ENCODE assay signal across 20 cellular contexts in genomic region chr13:37647038-37647650, GRCh38. TPM values are rescaled to one million over a fixed set of nuclear protein-coding genes. Genes with fewer than 3 reads are reported as not detected.
DNase-seq lines count a peak whose midpoint lies in the region; ATAC-seq and TF ChIP-seq lines count a peak whose summit lies in the region.
"Had no signal": no experiment of that assay in that cellular context is flagged by ENCODE, and none has a peak within 500 bp of the region (broad histone marks: within the 10 kb centered on the region; RNA-seq: fewer than 3 reads in every experiment).

No MANE protein-coding gene starts in this region.

- peak overlapping the region; percentile 86 for H2BK5ac ChIP-seq in mesendoderm (ENCODE audit: low read length)

- no peaks in the 10 kb centered on the region for H3K36me3 ChIP-seq in cardiac muscle cell
- H3K36me3 ChIP-seq in ectodermal cell (ENCODE audit: control insufficient read depth, insufficient read depth, low read length), result no peaks in the 10 kb centered on the region
- H3K36me3 ChIP-seq in mesendoderm (ENCODE audit: control insufficient read depth, insufficient read depth, low read length), result no peaks in the 10 kb centered on the region
- no peaks in the 10 kb centered on the region for H3K36me3 ChIP-seq in psoas muscle (ENCODE audit: insufficient read depth in 1 of 2, low read depth in 1 of 2)

- no peak overlapping the region for H3K4ac ChIP-seq in mesendoderm (ENCODE audit: low read depth, low read length)

- no peaks in the 10 kb centered on the region for H3K79me1 ChIP-seq in mesendoderm (ENCODE audit: low read length)

- H2BK120ac ChIP-seq in mesendoderm (ENCODE audit: low read depth, low read length), result peak overlapping the region; percentile 88

- no peaks in the 10 kb centered on the region for H3K27me3 ChIP-seq in cardiac muscle cell
- no peaks in the 10 kb centered on the region for H3K27me3 ChIP-seq in ectodermal cell (ENCODE audit: control insufficient read depth, insufficient read depth, low read length, poor library complexity, severe bottlenecking)
- H3K27me3 ChIP-seq in mesendoderm (ENCODE audit: insufficient read depth, low read length, poor library complexity), result no peaks in the 10 kb centered on the region
- H3K27me3 ChIP-seq in psoas muscle (ENCODE audit: insufficient read depth in 3 of 3, low read length in 2 of 3), result no peaks in the 10 kb centered on the region
- H3K27me3 ChIP-seq: MG63 had no signal

- H3K4me1 Mint-ChIP-seq in chondrocyte (ENCODE audit: low read depth), result peaks cover 22% of the 10 kb centered on the region
- H3K4me1 Mint-ChIP-seq in activated naive CD8-positive, alpha-beta T cell treated with anti-CD3 and anti-CD28 coated beads for 36 hours, result no peaks in the 10 kb centered on the region
- H3K4me1 Mint-ChIP-seq: activated naive CD4-positive, alpha-beta T cell treated with anti-CD3 and anti-CD28 coated beads, Interleukin-2, amount 50 U/mL, for 24 hours; natural killer cell; stimulated activated effector memory CD8-positive, alpha-beta T cell treated with anti-CD3 and anti-CD28 coated beads, Interleukin-12 subunit alpha, Interleukin-12 subunit beta, amount 100 ng/mL, for 72 hours had no signal

- no peak overlapping the region for H3K23ac ChIP-seq in mesendoderm (ENCODE audit: low read length)

- no peaks in the 10 kb centered on the region for H3K79me2 ChIP-seq in mesendoderm (ENCODE audit: control insufficient read depth, insufficient read depth, low read length)

- ATAC-seq in Right ventricle myocardium superior (ENCODE audit: poor library complexity) (no peak), psoas muscle (no peak)
- ATAC-seq in activated naive CD4-positive, alpha-beta T cell treated with anti-CD3 and anti-CD28 coated beads, Interleukin-2, amount 50 U/mL, for 72 hours, result no peak
- ATAC-seq: activated CD8-positive, alpha-beta T cell treated with anti-CD3 and anti-CD28 coated beads for 36 hours; GM12878; natural killer cell; stimulated activated effector memory CD8-positive, alpha-beta T cell treated with anti-CD3 and anti-CD28 coated beads, Interleukin-12 subunit alpha, Interleukin-12 subunit beta, amount 100 ng/mL, for 72 hours had no signal

- H3K4me2 ChIP-seq in mesendoderm (ENCODE audit: low read length), result no peak overlapping the region

- peak overlapping the region; percentile 79 for H3K56ac ChIP-seq in mesendoderm (ENCODE audit: low read length)

- H4K5ac ChIP-seq in mesendoderm (ENCODE audit: low read length), result no peak overlapping the region

- H3K27ac ChIP-seq in cardiac muscle cell (peak overlapping the region; percentile 63), ectodermal cell (ENCODE audit: insufficient read depth, low read depth, low read length, poor library complexity, severe bottlenecking) (peak overlapping the region; percentile 73), mesendoderm (ENCODE audit: low read depth, low read length) (peak overlapping the region; percentile 94), psoas muscle (no peak overlapping the region)

- H3K18ac ChIP-seq in mesendoderm (ENCODE audit: low read length), result peak overlapping the region; percentile 84

- H3K27ac Mint-ChIP-seq in activated naive CD4-positive, alpha-beta T cell treated with anti-CD3 and anti-CD28 coated beads, Interleukin-2, amount 50 U/mL, for 72 hours, result no peak overlapping the region
- H3K27ac Mint-ChIP-seq in chondrocyte (ENCODE audit: unreplicated experiment), result no peak overlapping the region
- no peak overlapping the region for H3K27ac Mint-ChIP-seq in activated naive CD8-positive, alpha-beta T cell treated with anti-CD3 and anti-CD28 coated beads for 36 hours
- H3K27ac Mint-ChIP-seq: activated CD8-positive, alpha-beta T cell treated with anti-CD3 and anti-CD28 coated beads for 36 hours; activated naive CD4-positive, alpha-beta T cell treated with anti-CD3 and anti-CD28 coated beads, Interleukin-2, amount 50 U/mL, for 24 hours; natural killer cell; stimulated activated effector memory CD8-positive, alpha-beta T cell treated with anti-CD3 and anti-CD28 coated beads, Interleukin-12 subunit alpha, Interleukin-12 subunit beta, amount 100 ng/mL, for 72 hours had no signal

- H2BK15ac ChIP-seq in mesendoderm (replicated peaks; ENCODE audit: low read depth), result no peak overlapping the region

- intact Hi-C loops in Right ventricle myocardium superior (cut with DNase I) (no loop called here), psoas muscle (cut with DNase I) (no loop called here)

- H3K4me3 ChIP-seq in cardiac muscle cell (no peak overlapping the region), ectodermal cell (ENCODE audit: insufficient read depth, low read depth, low read length) (no peak overlapping the region), mesendoderm (ENCODE audit: low read length) (no peak overlapping the region), psoas muscle (no peak overlapping the region)
- H3K4me3 ChIP-seq: GM12878, MG63 had no signal

- DNase-seq in cardiac muscle cell (ENCODE audit: low read depth in 1 of 2, low spot score in 1 of 2) (peak; percentile 26 to 28), Right ventricle myocardium superior (no peak), mesendoderm (peak; percentile 97), psoas muscle (no peak), chondrocyte (ENCODE audit: low spot score) (no peak)
- no peak for DNase-seq in activated naive CD4-positive, alpha-beta T cell treated with anti-CD3 and anti-CD28 coated beads, Interleukin-2, amount 50 U/mL, for 72 hours (ENCODE audit: low spot score in 2 of 2)
- DNase-seq in activated naive CD8-positive, alpha-beta T cell treated with anti-CD3 and anti-CD28 coated beads for 36 hours, result no peak
- DNase-seq: activated CD8-positive, alpha-beta T cell treated with anti-CD3 and anti-CD28 coated beads for 36 hours; activated T-cell treated with anti-CD3 and anti-CD28 coated beads, Interleukin-2, amount 50 U/mL, for 48 hours; Calu3; GDM1; glutamatergic neuron; MG63; natural killer cell; NCI-H446; retina had no signal

- H3K27me3 Mint-ChIP-seq in chondrocyte (ENCODE audit: low read depth), result no peaks in the 10 kb centered on the region
- no peaks in the 10 kb centered on the region for H3K27me3 Mint-ChIP-seq in activated naive CD8-positive, alpha-beta T cell treated with anti-CD3 and anti-CD28 coated beads for 36 hours
- H3K27me3 Mint-ChIP-seq: activated CD8-positive, alpha-beta T cell treated with anti-CD3 and anti-CD28 coated beads for 36 hours; activated naive CD4-positive, alpha-beta T cell treated with anti-CD3 and anti-CD28 coated beads, Interleukin-2, amount 50 U/mL, for 24 hours had no signal

- H2AK5ac ChIP-seq in mesendoderm (ENCODE audit: low read length), result no peak overlapping the region

- no peak overlapping the region for H3K9ac ChIP-seq in mesendoderm (ENCODE audit: low read length)

- TF ChIP-seq CTCF in cardiac muscle cell (IDR thresholded peaks at IDR 0.05; ENCODE audit: low read depth, low read length), result no peak
- no peak for TF ChIP-seq CTCF in psoas muscle (IDR thresholded peaks at IDR 0.05)
- no peak for TF ChIP-seq CTCF in chondrocyte (IDR thresholded peaks at IDR 0.05)

- H3K4me3 Mint-ChIP-seq in chondrocyte (ENCODE audit: unreplicated experiment), result no peak overlapping the region
- no peak overlapping the region for H3K4me3 Mint-ChIP-seq in activated naive CD8-positive, alpha-beta T cell treated with anti-CD3 and anti-CD28 coated beads for 36 hours
- H3K4me3 Mint-ChIP-seq: activated CD8-positive, alpha-beta T cell treated with anti-CD3 and anti-CD28 coated beads for 36 hours; activated naive CD4-positive, alpha-beta T cell treated with anti-CD3 and anti-CD28 coated beads, Interleukin-2, amount 50 U/mL, for 24 hours; natural killer cell; stimulated activated effector memory CD8-positive, alpha-beta T cell treated with anti-CD3 and anti-CD28 coated beads, Interleukin-12 subunit alpha, Interleukin-12 subunit beta, amount 100 ng/mL, for 72 hours had no signal

- peaks cover 5 to 10% of the 10 kb centered on the region in 2 donors for H3K9me3 Mint-ChIP-seq in activated naive CD4-positive, alpha-beta T cell treated with anti-CD3 and anti-CD28 coated beads, Interleukin-2, amount 50 U/mL, for 72 hours
- H3K9me3 Mint-ChIP-seq in chondrocyte (ENCODE audit: low read depth), result no peaks in the 10 kb centered on the region
- H3K9me3 Mint-ChIP-seq in activated naive CD8-positive, alpha-beta T cell treated with anti-CD3 and anti-CD28 coated beads for 36 hours, result no peaks in the 10 kb centered on the region

- H3K9me3 ChIP-seq in cardiac muscle cell (ENCODE audit: low read depth) (no peaks in the 10 kb centered on the region), ectodermal cell (ENCODE audit: control insufficient read depth, low read length) (no peaks in the 10 kb centered on the region), psoas muscle (no peaks in the 10 kb centered on the region)
- H3K9me3 ChIP-seq: MG63 had no signal

- H3K4me1 ChIP-seq in cardiac muscle cell (ENCODE audit: low read depth) (peaks cover 29% of the 10 kb centered on the region), ectodermal cell (ENCODE audit: control insufficient read depth, insufficient read depth, low read length) (peaks cover 27% of the 10 kb centered on the region), mesendoderm (ENCODE audit: control insufficient read depth, low read depth, low read length) (peaks cover 4% of the 10 kb centered on the region), psoas muscle (no peaks in the 10 kb centered on the region)

- no peak overlapping the region for H4K8ac ChIP-seq in mesendoderm (ENCODE audit: low read depth, low read length)

- H3K36me3 Mint-ChIP-seq in activated naive CD4-positive, alpha-beta T cell treated with anti-CD3 and anti-CD28 coated beads, Interleukin-2, amount 50 U/mL, for 72 hours, result no peaks in the 10 kb centered on the region
- no peaks in the 10 kb centered on the region for H3K36me3 Mint-ChIP-seq in chondrocyte (ENCODE audit: low read depth)
- H3K36me3 Mint-ChIP-seq in activated naive CD8-positive, alpha-beta T cell treated with anti-CD3 and anti-CD28 coated beads for 36 hours, result no peaks in the 10 kb centered on the region
- H3K36me3 Mint-ChIP-seq: activated naive CD4-positive, alpha-beta T cell treated with anti-CD3 and anti-CD28 coated beads, Interleukin-2, amount 50 U/mL, for 24 hours; natural killer cell; stimulated activated effector memory CD8-positive, alpha-beta T cell treated with anti-CD3 and anti-CD28 coated beads, Interleukin-12 subunit alpha, Interleukin-12 subunit beta, amount 100 ng/mL, for 72 hours had no signal

- WGBS in ectodermal cell, 2 experiments, result 29 to 32% methylated on average over 5 of the region's 5 CpGs
- no CpG with 5 or more reads among the region's 5 CpGs for WGBS in mesendoderm (ENCODE audit: extremely low coverage, insufficient coverage, low lambda C conversion rate)
- 62 to 72% (median 69%) methylated on average over 5 of the region's 5 CpGs for WGBS in psoas muscle, 3 donors

RNA-seq across cellular contexts. Expression of gene POSTN, which starts 48.6 kb away (rescaled TPM):
- total RNA-seq in cardiac muscle cell (5.1 and 8.4 TPM in 2 replicates), Right ventricle myocardium superior (10.0 TPM), psoas muscle (10 to 100 TPM in 1 of 4 donors, 1 to 10 TPM in 3; 3.4 to 11.8 (median 5.1) TPM), chondrocyte (5,433 to 6,725 TPM (median 6,602 TPM) in 3 replicates)
- polyA plus RNA-seq in cardiac muscle cell (4.0 and 5.0 TPM in 2 replicates), psoas muscle (1 to 10 TPM; 3.1 to 9.9 (median 6.3) TPM)
- polyA plus RNA-seq in ectodermal cell (2013, experiment 1 of 4), result 0.76 TPM
- polyA plus RNA-seq in ectodermal cell (2013, experiment 2 of 4), result 0.28 TPM
- 2.8 TPM for polyA plus RNA-seq in ectodermal cell (2013, experiment 3 of 4)
- 3.3 TPM for polyA plus RNA-seq in ectodermal cell (2013, experiment 4 of 4)
- polyA plus RNA-seq in mesendoderm (2013, experiment 1 of 2), result 2.3 TPM
- polyA plus RNA-seq in mesendoderm (2013, experiment 2 of 2), result 2.7 TPM
- total RNA-seq in activated naive CD4-positive, alpha-beta T cell treated with anti-CD3 and anti-CD28 coated beads, Interleukin-2, amount 50 U/mL, for 72 hours, result not detected
- total RNA-seq in activated naive CD8-positive, alpha-beta T cell treated with anti-CD3 and anti-CD28 coated beads for 36 hours, result not detected
- total RNA-seq: activated CD8-positive, alpha-beta T cell treated with anti-CD3 and anti-CD28 coated beads for 36 hours; Calu3; natural killer cell had no signal

Comparison
In these comparisons a context has a peak if more than half of its experiments do, and no peak if none do; other contexts are left out.
1. DNase-seq: peak in cardiac muscle cell (2 of 2) and mesendoderm (single experiment); none in Right ventricle myocardium superior (single experiment), activated naive CD4-positive, alpha-beta T cell treated with anti-CD3 and anti-CD28 coated beads, Interleukin-2, amount 50 U/mL, for 72 hours (0 of 2), psoas muscle (0 of 2), chondrocyte (single experiment) and activated naive CD8-positive, alpha-beta T cell treated with anti-CD3 and anti-CD28 coated beads for 36 hours (single experiment).
2. RNA of gene POSTN, which starts 48.6 kb away (total RNA-seq): 5,433 to 6,725 TPM in chondrocyte; 10.0 TPM in Right ventricle myocardium superior (single experiment), 3.4 to 11.8 TPM in psoas muscle, 5.1 to 8.4 TPM in cardiac muscle cell, not detected in activated naive CD4-positive, alpha-beta T cell treated with anti-CD3 and anti-CD28 coated beads, Interleukin-2, amount 50 U/mL, for 72 hours and not detected in activated naive CD8-positive, alpha-beta T cell treated with anti-CD3 and anti-CD28 coated beads for 36 hours; every median in the first group is over 100 times any median in the second.